Comparison of ENCODE assay signal across 12 cellular contexts in the genomic region with DNA sequence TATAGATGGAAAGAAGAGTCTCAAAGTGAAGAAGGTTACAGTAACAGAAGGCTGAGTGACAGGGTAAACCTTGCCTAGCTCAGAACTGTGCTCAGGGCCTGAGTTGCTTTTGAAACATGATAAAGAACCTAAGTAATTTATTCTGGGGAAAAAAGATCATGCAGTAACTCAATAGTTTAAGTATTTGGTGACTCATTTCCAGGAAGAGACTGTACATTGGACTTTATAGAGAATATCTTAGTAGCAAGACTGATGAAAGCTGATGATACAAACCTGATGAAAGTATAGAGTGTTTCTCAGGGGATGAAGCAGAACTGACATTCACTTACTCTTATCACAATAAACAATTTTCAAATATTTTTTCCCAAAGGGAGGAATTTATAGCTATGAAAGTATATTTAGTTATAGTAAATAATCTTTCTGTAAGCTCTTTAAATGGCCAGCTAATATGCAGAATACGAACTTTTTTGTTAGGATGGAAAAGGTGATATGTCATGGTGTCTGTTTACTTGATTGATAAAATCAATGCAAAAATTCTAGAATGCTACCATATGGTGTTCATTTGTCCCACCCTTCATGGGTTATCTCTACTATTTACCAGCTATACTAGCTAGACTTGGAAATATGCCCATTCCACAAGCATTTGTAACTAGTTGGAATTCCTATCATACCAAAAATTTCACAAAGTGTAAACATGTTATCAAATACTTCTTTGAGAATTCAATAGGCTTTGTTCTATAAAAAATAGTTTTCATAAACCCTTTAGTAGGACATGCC.
DNase-seq lines count a peak whose midpoint lies in the region; FAIRE-seq and TF ChIP-seq lines count a peak whose summit lies in the region.
"Had no signal": no experiment of that assay in that cellular context is flagged by ENCODE, and none has a peak within 500 bp of the region (broad histone marks: within the 10 kb centered on the region; RNA-seq: fewer than 3 reads in every experiment).

No MANE protein-coding gene starts in this region.

- H3K9ac ChIP-seq in keratinocyte (ENCODE audit: control insufficient read depth, extremely low read depth, insufficient read depth, low read length) = no peak overlapping the region

- H3K36me3 ChIP-seq in keratinocyte (ENCODE audit: control insufficient read depth in 2 of 2, extremely low read depth in 1 of 2, insufficient read depth in 2 of 2, low read length in 2 of 2) = no peaks in the 10 kb centered on the region
- H3K36me3 ChIP-seq: heart right ventricle had no signal

- no peaks in the 10 kb centered on the region for H3K9me1 ChIP-seq in keratinocyte (ENCODE audit: control insufficient read depth, extremely low read depth, insufficient read depth, low read length)

- H3K4me2 ChIP-seq in keratinocyte (ENCODE audit: control insufficient read depth, extremely low read depth, insufficient read depth, low read depth, low read length) = peak overlapping the region; percentile 31

- TF ChIP-seq CTCF in AG04450 (IDR thresholded peaks at IDR 0.05; ENCODE audit: low read depth, low read length) = no peak
- TF ChIP-seq CTCF in keratinocyte (optimal IDR thresholded peaks at IDR 0.05 in 1 of 3, IDR thresholded peaks at IDR 0.05 in 1 of 3, conservative IDR thresholded peaks at IDR 0.05 in 1 of 3; ENCODE audit: extremely low read depth in 1 of 3, insufficient read depth in 2 of 3, low read length in 3 of 3) = no peak
- TF ChIP-seq CTCF in progenitor cell of endocrine pancreas (IDR thresholded peaks at IDR 0.05; ENCODE audit: unreplicated experiment) = no peak

- H3K27me3 Mint-ChIP-seq in progenitor cell of endocrine pancreas = no peaks in the 10 kb centered on the region

- peaks cover 2% of the 10 kb centered on the region for H3K4me1 Mint-ChIP-seq in progenitor cell of endocrine pancreas (ENCODE audit: low read depth)
- H3K4me1 Mint-ChIP-seq: CD14-positive monocyte had no signal

- POLR2A ChIA-PET in AG04450 (lab: Yijun Ruan, JAX) = interaction anchor here (0.6 to 1.2 kb wide), 3 partner anchors 21 to 415 kb away, joined by 3 read pairs; no protein-coding TSS in a partner anchor

- H3K36me3 Mint-ChIP-seq in progenitor cell of endocrine pancreas (ENCODE audit: insufficient read depth) = no peaks in the 10 kb centered on the region
- H3K36me3 Mint-ChIP-seq: CD14-positive monocyte had no signal

- DNase-seq in AG04450 (ENCODE audit: low read depth, low spot score) (peak; percentile 26), HS-27A (ENCODE audit: low read depth) (peak; percentile 78), amniotic stem cell (lab: John Stamatoyannopoulos, UW) (peak; percentile 12), keratinocyte (ENCODE audit: low read depth, low spot score) (peak; percentile 15), progenitor cell of endocrine pancreas (ENCODE audit: low spot score, unreplicated experiment) (no peak), DMS153 (lab: John Stamatoyannopoulos, UW) (no peak)
- no peak for DNase-seq in effector CD8-positive, alpha-beta T cell (lab: John Stamatoyannopoulos, UW)
- no peak for DNase-seq in activated CD4-positive, alpha-beta T cell treated with anti-CD3 and anti-CD28 coated beads for 4 hours
- DNase-seq: cerebellar nuclear complex, heart right ventricle, NCI-H1436 treated with DMSO at 0.1 percent for 48 hours had no signal

- dilution Hi-C loops in keratinocyte (cut with MboI; ENCODE audit: extremely low pct_ligation_motif_present, low sequenced_read_pairs) = no loop called here

- no peak overlapping the region for H3K4me3 ChIP-seq in AG04450 (ENCODE audit: low read depth, low read length)
- H3K4me3 ChIP-seq in keratinocyte (ENCODE audit: control insufficient read depth in 2 of 3, extremely low read depth in 1 of 3, insufficient read depth in 2 of 3, low read depth in 1 of 3, low read length in 3 of 3) = peak overlapping the region in 1 of 3 experiments; percentile 20
- H3K4me3 ChIP-seq: heart right ventricle had no signal

- no peaks in the 10 kb centered on the region for H3K9me3 ChIP-seq in AG04450 (ENCODE audit: control insufficient read depth, insufficient read depth, low read length)
- H3K9me3 ChIP-seq in keratinocyte (ENCODE audit: control insufficient read depth, low read depth, low read length) = no peaks in the 10 kb centered on the region
- H3K9me3 ChIP-seq: heart right ventricle had no signal

- H4K20me1 ChIP-seq in keratinocyte (ENCODE audit: control insufficient read depth, extremely low read depth, insufficient read depth, low read length) = no peaks in the 10 kb centered on the region

- peak overlapping the region; percentile 29 for H2AFZ ChIP-seq in keratinocyte (ENCODE audit: control insufficient read depth, low read length)

- CTCF ChIA-PET in AG04450 (lab: Charles Lee) = no interaction called here

- no peaks in the 10 kb centered on the region for H3K79me2 ChIP-seq in keratinocyte (ENCODE audit: control insufficient read depth, insufficient read depth, low read length)

- no peak overlapping the region for H3K27ac Mint-ChIP-seq in progenitor cell of endocrine pancreas
- H3K27ac Mint-ChIP-seq: CD14-positive monocyte had no signal

- no peak overlapping the region for H3K4me3 Mint-ChIP-seq in progenitor cell of endocrine pancreas (ENCODE audit: low read depth)
- H3K4me3 Mint-ChIP-seq: CD14-positive monocyte had no signal

- H3K27ac ChIP-seq in AG04450 (ENCODE audit: low read depth, low read length) (peak overlapping the region; percentile 22), keratinocyte (ENCODE audit: control insufficient read depth, insufficient read depth, low read length) (no peak overlapping the region)
- H3K27ac ChIP-seq: heart right ventricle had no signal

- H3K27me3 ChIP-seq in AG04450 (ENCODE audit: control insufficient read depth, insufficient read depth, low read length) = no peaks in the 10 kb centered on the region
- no peaks in the 10 kb centered on the region for H3K27me3 ChIP-seq in keratinocyte (ENCODE audit: control insufficient read depth, extremely low read depth, insufficient read depth, low read length)
- H3K27me3 ChIP-seq: heart right ventricle had no signal

- H3K4me1 ChIP-seq in keratinocyte (ENCODE audit: control insufficient read depth, extremely low read depth, insufficient read depth, low read length) = peaks cover 24% of the 10 kb centered on the region
- H3K4me1 ChIP-seq: heart right ventricle had no signal

- no peaks in the 10 kb centered on the region for H3K9me3 Mint-ChIP-seq in progenitor cell of endocrine pancreas (ENCODE audit: low read depth)

- FAIRE-seq in keratinocyte (lab: Jason Lieb, UNC) = peak; percentile 76

Comparison
In these comparisons a context has a peak if more than half of its experiments do, and no peak if none do; other contexts are left out.
1. DNase-seq: peak in AG04450 (single experiment), HS-27A (single experiment), amniotic stem cell (single experiment) and keratinocyte (single experiment); none in progenitor cell of endocrine pancreas (single experiment), effector CD8-positive, alpha-beta T cell (single experiment), DMS153 (single experiment) and activated CD4-positive, alpha-beta T cell treated with anti-CD3 and anti-CD28 coated beads for 4 hours (0 of 2).